In the genomic region with DNA sequence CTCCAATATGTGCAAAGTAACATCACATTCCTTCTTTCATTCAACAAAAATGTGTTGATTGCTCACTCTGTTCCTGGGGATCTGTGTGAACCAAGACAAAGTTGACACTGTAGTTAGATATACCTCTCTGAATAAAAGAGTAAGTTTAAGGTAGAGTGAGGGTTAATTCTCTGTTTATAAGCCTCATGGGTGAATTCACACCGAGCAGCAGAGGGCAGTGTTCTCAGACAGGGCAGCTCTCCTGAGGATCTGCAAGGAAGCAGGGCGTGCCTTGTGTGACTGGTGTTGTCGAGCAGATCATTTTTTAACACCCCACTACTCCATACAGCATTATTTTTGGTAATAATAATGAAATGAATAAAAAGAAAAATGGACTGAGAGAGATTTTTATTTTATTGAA, we compare ENCODE assay signal across 8 cellular contexts. TPM values are rescaled to one million over a fixed set of nuclear protein-coding genes. Genes with fewer than 3 reads are reported as not detected.
A peak's percentile ranks its signal among the peaks of the same experiment; 100 is the strongest.
DNase-seq lines count a peak whose midpoint lies in the region; ATAC-seq and TF ChIP-seq lines count a peak whose summit lies in the region.

No MANE protein-coding gene starts in this region.

- no peaks in the 10 kb centered on the region for H3K36me3 ChIP-seq in suprapubic skin

- WGBS in suprapubic skin: 26% methylated on average over 3 of the region's 3 CpGs

- peaks cover 2% of the 10 kb centered on the region for H3K9me3 ChIP-seq in suprapubic skin

- H3K4me3 ChIP-seq in suprapubic skin: no peak overlapping the region

- H3K4me3 Mint-ChIP-seq in chondrocyte (ENCODE audit: unreplicated experiment): no peak overlapping the region
- no peak overlapping the region for H3K4me3 Mint-ChIP-seq in nephron progenitor cell

- H3K27me3 ChIP-seq in suprapubic skin: peaks cover 5% of the 10 kb centered on the region

- TF ChIP-seq CTCF in chondrocyte (IDR thresholded peaks at IDR 0.05): peak; percentile 66
- peak; percentile 6 for TF ChIP-seq CTCF in nephron progenitor cell (IDR thresholded peaks at IDR 0.05)
- peak in 1 of 2 donors; percentile 14 for TF ChIP-seq CTCF in suprapubic skin (IDR thresholded peaks at IDR 0.05)

- no peak for TF ChIP-seq EP300 in suprapubic skin (IDR thresholded peaks at IDR 0.05)

- no peaks in the 10 kb centered on the region for H3K4me1 ChIP-seq in suprapubic skin

- H3K27ac Mint-ChIP-seq in chondrocyte (ENCODE audit: unreplicated experiment): no peak overlapping the region
- no peak overlapping the region for H3K27ac Mint-ChIP-seq in nephron progenitor cell

- no peak for TF ChIP-seq POLR2A in suprapubic skin (IDR thresholded peaks at IDR 0.05)

- H3K9me3 Mint-ChIP-seq in chondrocyte (ENCODE audit: low read depth) (peaks cover 5% of the 10 kb centered on the region), nephron progenitor cell (peaks cover 14% of the 10 kb centered on the region)

- H3K27me3 Mint-ChIP-seq in chondrocyte (ENCODE audit: low read depth) (peaks cover 2% of the 10 kb centered on the region), nephron progenitor cell (ENCODE audit: low read depth, poor library complexity) (peaks cover 7% of the 10 kb centered on the region)

- no peaks in the 10 kb centered on the region for H3K4me1 Mint-ChIP-seq in chondrocyte (ENCODE audit: low read depth)
- peaks cover 6% of the 10 kb centered on the region for H3K4me1 Mint-ChIP-seq in nephron progenitor cell

- peaks cover 3% of the 10 kb centered on the region for H3K36me3 Mint-ChIP-seq in chondrocyte (ENCODE audit: low read depth)
- no peaks in the 10 kb centered on the region for H3K36me3 Mint-ChIP-seq in nephron progenitor cell (ENCODE audit: low read depth)

- DNase-seq in activated T-cell treated with anti-CD3 and anti-CD28 coated beads for 24 hours (ENCODE audit: low read depth) (peak; percentile 12), activated T-cell treated with anti-CD3 and anti-CD28 coated beads for 4 hours (no peak), HT1080 (ENCODE audit: low read depth) (peak; percentile 48), SIG-M5 (lab: John Stamatoyannopoulos, UW) (peak; percentile 17), chondrocyte (ENCODE audit: low spot score) (no peak), nephron progenitor cell (no peak), suprapubic skin (ENCODE audit: low spot score in 2 of 2) (no peak)

- ATAC-seq in HG03354 (IDR thresholded peaks at IDR 0.05; ENCODE audit: poor library complexity, severe bottlenecking, unreplicated experiment): no peak

- no peak overlapping the region for H3K27ac ChIP-seq in suprapubic skin

RNA-seq across cellular contexts. Expression of a gene that starts 34.4 kb away (rescaled TPM):
- 0.03 TPM in 1 of 2 replicates, not detected in the other for total RNA-seq in HT1080 (2014; rRNA removed; shearing (Covaris generic))
- 0.17 and 0.24 TPM in 2 replicates for polyA plus RNA-seq in HT1080 (2015; cell fraction: cytosol; rRNA removed)
- 0.12 and 0.32 TPM in 2 replicates for polyA plus RNA-seq in HT1080 (2015; cell fraction: nucleus; rRNA removed)
- total RNA-seq in chondrocyte (not detected in 3 replicates), suprapubic skin (not detected)

RNA-seq across cellular contexts. Expression of a gene that starts 40.2 kb away (rescaled TPM):
- total RNA-seq in HT1080 (2014; rRNA removed; shearing (Covaris generic)): 22.7 and 34.1 TPM in 2 replicates
- polyA plus RNA-seq in HT1080 (2015; cell fraction: cytosol; rRNA removed): 5.2 and 7.0 TPM in 2 replicates
- polyA plus RNA-seq in HT1080 (2015; cell fraction: nucleus; rRNA removed): 4.9 and 5.8 TPM in 2 replicates
- total RNA-seq in chondrocyte (2.6 to 9.3 TPM (median 2.7 TPM) in 3 replicates), suprapubic skin (10 to 100 TPM in 1 of 4 donors, 1 to 10 TPM in 3; 3.2 to 13.3 (median 6.7) TPM)

Comparison
In these comparisons a context has a peak if more than half of its experiments do, and no peak if none do; other contexts are left out.
1. DNase-seq: peak in activated T-cell treated with anti-CD3 and anti-CD28 coated beads for 24 hours (single experiment), HT1080 (single experiment) and SIG-M5 (single experiment); none in activated T-cell treated with anti-CD3 and anti-CD28 coated beads for 4 hours (single experiment), chondrocyte (single experiment), nephron progenitor cell (single experiment) and suprapubic skin (0 of 2).